ENCODE assay signal across 22 cellular contexts in genomic region chr5:135272311-135272805, GRCh38.
"Had no signal": no experiment of that assay in that cellular context is flagged by ENCODE, and none has a peak within 500 bp of the region (broad histone marks: within the 10 kb centered on the region; RNA-seq: fewer than 3 reads in every experiment).

No MANE protein-coding gene starts in this region.

- H3K4me1 ChIP-seq: lower lobe of right lung, upper lobe of left lung had no signal

- ATAC-seq: activated CD8-positive, alpha-beta memory T cell treated with anti-CD3 and anti-CD28 coated beads, Interleukin-2, amount 10 ng/mL, durations not matched to agents 7 days and 5 days; activated T-helper 17 cell treated with anti-CD3 and anti-CD28 coated beads, Interleukin-2, amount 50 U/mL, for 72 hours; effector memory CD8-positive, alpha-beta T cell; lower lobe of right lung; stimulated activated naive CD8-positive, alpha-beta T cell treated with anti-CD3 and anti-CD28 coated beads, Interleukin-15, amount 100 ng/mL, for 72 hours had no signal

- H3K4me3 ChIP-seq: cardiac muscle cell, hepatocyte, lower lobe of right lung, skin epidermis, upper lobe of left lung had no signal

- H3K9me3 ChIP-seq: lower lobe of right lung, SK-N-SH, upper lobe of left lung had no signal

- H3K9me3 Mint-ChIP-seq: activated B cell treated with CpG ODN at 0.5 μM for 24 hours; activated CD4-positive, alpha-beta memory T cell treated with anti-CD3 and anti-CD28 coated beads, Interleukin-2, amount 10 ng/mL, durations not matched to agents 7 days and 5 days; activated naive CD8-positive, alpha-beta T cell treated with anti-CD3 and anti-CD28 coated beads for 36 hours; activated T-helper 17 cell treated with anti-CD3 and anti-CD28 coated beads, Interleukin-2, amount 50 U/mL, for 72 hours; effector memory CD8-positive, alpha-beta T cell; stimulated activated naive CD8-positive, alpha-beta T cell treated with anti-CD3 and anti-CD28 coated beads, Interleukin-15, amount 100 ng/mL, for 72 hours; T-helper 2 cell treated with Interferon-gamma antibody and Interleukin-4, amounts not matched to agents 5 μg/mL and 100 μg/mL, for 36 hours had no signal

- H3K27me3 Mint-ChIP-seq: activated naive CD8-positive, alpha-beta T cell treated with anti-CD3 and anti-CD28 coated beads for 36 hours; stimulated activated naive CD8-positive, alpha-beta T cell treated with anti-CD3 and anti-CD28 coated beads, Interleukin-15, amount 100 ng/mL, for 72 hours had no signal

- DNase-seq: activated B cell treated with CpG ODN at 0.5 μM for 24 hours; activated CD4-positive, alpha-beta memory T cell treated with anti-CD3 and anti-CD28 coated beads, Interleukin-2, amount 10 ng/mL, durations not matched to agents 7 days and 5 days; activated CD4-positive, alpha-beta T cell treated with anti-CD3 and anti-CD28 coated beads for 48 hours; activated CD8-positive, alpha-beta memory T cell treated with anti-CD3 and anti-CD28 coated beads, Interleukin-2, amount 10 ng/mL, durations not matched to agents 7 days and 5 days; activated naive CD4-positive, alpha-beta T cell; activated naive CD8-positive, alpha-beta T cell treated with anti-CD3 and anti-CD28 coated beads for 36 hours; activated T-cell treated with anti-CD3 and anti-CD28 coated beads, Interleukin-2, amount 50 U/mL, for 1 hour; dermis blood vessel endothelial cell; effector memory CD8-positive, alpha-beta T cell; lower lobe of right lung; nucleus accumbens; posterior cingulate gyrus; stimulated activated CD4-positive, alpha-beta T cell treated with anti-CD3 and anti-CD28 coated beads, Interleukin-15, amount 100 ng/mL, for 24 hours; stimulated activated CD4-positive, alpha-beta T cell treated with anti-CD3 and anti-CD28 coated beads, Interleukin-2, amount 100 ng/mL, for 48 hours; stimulated activated naive CD8-positive, alpha-beta T cell treated with anti-CD3 and anti-CD28 coated beads, Interleukin-15, amount 100 ng/mL, for 72 hours had no signal

- H3K36me3 ChIP-seq: cardiac muscle cell, lower lobe of right lung, upper lobe of left lung had no signal

- H3K27ac Mint-ChIP-seq: activated B cell treated with CpG ODN at 0.5 μM for 24 hours; activated CD4-positive, alpha-beta memory T cell treated with anti-CD3 and anti-CD28 coated beads, Interleukin-2, amount 10 ng/mL, durations not matched to agents 7 days and 5 days; activated CD8-positive, alpha-beta memory T cell treated with anti-CD3 and anti-CD28 coated beads, Interleukin-2, amount 10 ng/mL, durations not matched to agents 7 days and 5 days; activated naive CD8-positive, alpha-beta T cell treated with anti-CD3 and anti-CD28 coated beads for 36 hours; activated T-helper 17 cell treated with anti-CD3 and anti-CD28 coated beads, Interleukin-2, amount 50 U/mL, for 72 hours; T-helper 2 cell treated with Interferon-gamma antibody and Interleukin-4, amounts not matched to agents 5 μg/mL and 100 μg/mL, for 36 hours had no signal

- H3K27me3 ChIP-seq: hepatocyte, upper lobe of left lung had no signal

- H3K36me3 Mint-ChIP-seq: activated CD8-positive, alpha-beta memory T cell treated with anti-CD3 and anti-CD28 coated beads, Interleukin-2, amount 10 ng/mL, durations not matched to agents 7 days and 5 days; activated naive CD8-positive, alpha-beta T cell treated with anti-CD3 and anti-CD28 coated beads for 36 hours had no signal

- H3K4me3 Mint-ChIP-seq: activated B cell treated with CpG ODN at 0.5 μM for 24 hours; activated CD4-positive, alpha-beta memory T cell treated with anti-CD3 and anti-CD28 coated beads, Interleukin-2, amount 10 ng/mL, durations not matched to agents 7 days and 5 days; activated CD8-positive, alpha-beta memory T cell treated with anti-CD3 and anti-CD28 coated beads, Interleukin-2, amount 10 ng/mL, durations not matched to agents 7 days and 5 days; activated naive CD8-positive, alpha-beta T cell treated with anti-CD3 and anti-CD28 coated beads for 36 hours; activated T-helper 17 cell treated with anti-CD3 and anti-CD28 coated beads, Interleukin-2, amount 50 U/mL, for 72 hours; effector memory CD8-positive, alpha-beta T cell; stimulated activated naive CD8-positive, alpha-beta T cell treated with anti-CD3 and anti-CD28 coated beads, Interleukin-15, amount 100 ng/mL, for 72 hours; T-helper 2 cell treated with Interferon-gamma antibody and Interleukin-4, amounts not matched to agents 5 μg/mL and 100 μg/mL, for 36 hours had no signal

- H3K27ac ChIP-seq: cardiac muscle cell, hepatocyte, lower lobe of right lung, skin epidermis, upper lobe of left lung had no signal

- H3K4me1 Mint-ChIP-seq: activated B cell treated with CpG ODN at 0.5 μM for 24 hours; activated CD4-positive, alpha-beta memory T cell treated with anti-CD3 and anti-CD28 coated beads, Interleukin-2, amount 10 ng/mL, durations not matched to agents 7 days and 5 days; activated CD8-positive, alpha-beta memory T cell treated with anti-CD3 and anti-CD28 coated beads, Interleukin-2, amount 10 ng/mL, durations not matched to agents 7 days and 5 days; activated naive CD8-positive, alpha-beta T cell treated with anti-CD3 and anti-CD28 coated beads for 36 hours; activated T-helper 17 cell treated with anti-CD3 and anti-CD28 coated beads, Interleukin-2, amount 50 U/mL, for 72 hours; stimulated activated naive CD8-positive, alpha-beta T cell treated with anti-CD3 and anti-CD28 coated beads, Interleukin-15, amount 100 ng/mL, for 72 hours had no signal
